In the genomic region with DNA sequence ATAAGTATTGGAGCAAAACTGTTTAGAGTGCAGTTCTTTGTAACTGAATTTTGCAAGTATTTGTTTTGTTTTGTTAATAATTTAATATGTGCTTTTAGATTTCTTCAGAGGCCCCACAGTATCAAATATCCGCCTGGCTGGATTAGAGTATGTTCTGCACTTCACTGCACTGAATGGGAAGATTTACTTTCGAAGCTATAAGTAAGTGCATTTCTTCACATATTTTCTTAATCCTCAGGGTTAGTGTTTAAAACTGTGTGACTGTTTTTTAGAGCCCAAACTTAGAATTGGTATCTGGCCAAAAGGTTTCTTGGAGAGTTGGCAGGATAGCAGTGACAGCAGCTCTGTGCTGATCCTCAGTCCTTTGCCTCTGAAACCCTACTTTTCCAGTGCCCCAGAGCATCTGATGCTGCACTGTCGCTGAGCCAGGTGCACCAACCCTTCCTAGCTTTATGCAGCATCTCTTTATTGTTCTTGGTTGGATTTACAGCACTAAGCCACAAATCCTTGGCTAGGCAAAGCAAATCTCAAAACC, we compare ENCODE assay signal across 17 cellular contexts. TPM values are rescaled to one million over a fixed set of nuclear protein-coding genes. Genes with fewer than 3 reads are reported as not detected.
DNase-seq lines count a peak whose midpoint lies in the region; ATAC-seq, FAIRE-seq and TF ChIP-seq lines count a peak whose summit lies in the region.
"Had no signal": no experiment of that assay in that cellular context is flagged by ENCODE, and none has a peak within 500 bp of the region (broad histone marks: within the 10 kb centered on the region; RNA-seq: fewer than 3 reads in every experiment).

No MANE protein-coding gene starts in this region.

- H3K36me3 Mint-ChIP-seq in brain (peaks cover 80% of the 10 kb centered on the region), nephron (ENCODE audit: low read depth) (peaks cover 62% of the 10 kb centered on the region), CD14-positive monocyte (peaks cover 46 to 70% of the 10 kb centered on the region in 2 donors)

- H3K4me1 ChIP-seq in IMR-90 (ENCODE audit: control insufficient read depth, insufficient read depth, low read length) (no peaks in the 10 kb centered on the region; the same call in 1 of the 2 replicates), hepatocyte (ENCODE audit: insufficient read depth) (no peaks in the 10 kb centered on the region)
- H3K4me1 ChIP-seq: SJSA1 had no signal

- no peak overlapping the region for H2BK5ac ChIP-seq in IMR-90 (ENCODE audit: low read depth, low read length, poor library complexity, severe bottlenecking)

- no peak overlapping the region for H2AFZ ChIP-seq in IMR-90 (replicated peaks; ENCODE audit: low read length, poor library complexity)
- no peak overlapping the region for H2AFZ ChIP-seq in hepatocyte

- H3K4me2 ChIP-seq in IMR-90 (ENCODE audit: low read depth, low read length) (no peak overlapping the region), hepatocyte (no peak overlapping the region)
- H3K4me2 ChIP-seq: KMS-11 had no signal

- H3K79me1 ChIP-seq in IMR-90 (ENCODE audit: low read depth in 1 of 2, low read length in 2 of 2), result peaks cover 6 to 9% of the 10 kb centered on the region in 2 experiments; a peak in 3 of 4 replicates

- H3K9me2 ChIP-seq in hepatocyte (replicated peaks; ENCODE audit: insufficient read depth), result no peaks in the 10 kb centered on the region

- H2BK15ac ChIP-seq in IMR-90 (ENCODE audit: low read depth, low read length), result no peak overlapping the region

- H3K36me3 ChIP-seq in IMR-90 (ENCODE audit: control insufficient read depth, insufficient read depth, low read length), result peaks cover 16% of the 10 kb centered on the region
- H3K36me3 ChIP-seq in hepatocyte (replicated peaks; ENCODE audit: insufficient read depth, low read depth), result no peaks in the 10 kb centered on the region

- H3K23ac ChIP-seq in IMR-90 (ENCODE audit: low read depth, low read length), result no peak overlapping the region

- no peak overlapping the region for H2AK9ac ChIP-seq in IMR-90 (replicated peaks; ENCODE audit: low read depth, low read length, poor library complexity)

- H3K56ac ChIP-seq in IMR-90 (ENCODE audit: extremely low read depth, insufficient read depth, low read length), result no peak overlapping the region

- H3K9me3 ChIP-seq in IMR-90 (ENCODE audit: control insufficient read depth, insufficient read depth, low read length) (no peaks in the 10 kb centered on the region), hepatocyte (ENCODE audit: low read depth) (no peaks in the 10 kb centered on the region)
- H3K9me3 ChIP-seq: SJSA1 had no signal

- H3K9me3 Mint-ChIP-seq in brain (peaks cover 3 to 14% (median 7%) of the 10 kb centered on the region in 5 experiments), nephron (no peaks in the 10 kb centered on the region), CD14-positive monocyte (peaks cover 0 to 7% (median 3%) of the 10 kb centered on the region in 7 donors)

- intact Hi-C loops in IMR-90 (cut with micrococcal nuclease), result no loop called here
- intact Hi-C loops in CD14-positive monocyte (cut with micrococcal nuclease), result no loop called here

- H3K27me3 ChIP-seq in IMR-90 (ENCODE audit: control insufficient read depth, insufficient read depth, low read length) (no peaks in the 10 kb centered on the region), hepatocyte (no peaks in the 10 kb centered on the region)
- H3K27me3 ChIP-seq: SJSA1 had no signal

- no peak overlapping the region for H2AK5ac ChIP-seq in IMR-90 (ENCODE audit: low read depth, low read length)

- in situ Hi-C loops in IMR-90 (cut with MboI; ENCODE audit: low sequenced_read_pairs), result no loop called here

- H3K4me1 Mint-ChIP-seq in brain (peaks cover 37% of the 10 kb centered on the region), nephron (peaks cover 31% of the 10 kb centered on the region), CD14-positive monocyte (peaks cover 3% of the 10 kb centered on the region)

- H3K27me3 Mint-ChIP-seq in brain (no peaks in the 10 kb centered on the region), nephron (ENCODE audit: low read depth) (no peaks in the 10 kb centered on the region), CD14-positive monocyte (ENCODE audit: low read depth in 3 of 3) (no peaks in the 10 kb centered on the region)

- no peak overlapping the region for H3K4me3 ChIP-seq in IMR-90 (ENCODE audit: insufficient read depth, low read depth, low read length)
- H3K4me3 ChIP-seq in hepatocyte, result no peak overlapping the region
- H3K4me3 ChIP-seq: SJSA1 had no signal

- peaks cover 3% of the 10 kb centered on the region for H3K79me2 ChIP-seq in hepatocyte

- H2BK120ac ChIP-seq in IMR-90 (ENCODE audit: low read depth, low read length), result no peak overlapping the region

- H3K18ac ChIP-seq in IMR-90 (ENCODE audit: low read depth, low read length), result no peak overlapping the region

- DNase-seq in IMR-90, result no peak
- DNase-seq in hepatocyte (ENCODE audit: low spot score), result no peak
- no peak for DNase-seq in NOMO-1 (lab: John Stamatoyannopoulos, UW; ENCODE audit: unreplicated experiment in 2 of 2)
- no peak for DNase-seq in AML-193 (lab: John Stamatoyannopoulos, UW)
- DNase-seq in CD14-positive monocyte (ENCODE audit: low spot score), result no peak
- DNase-seq in HTR-8/SVneo (ENCODE audit: insufficient read length, low spot score), result no peak
- DNase-seq: C1 segment of cervical spinal cord, DND-41, MV-4-11, NCI-H1694 treated with DMSO at 0.1 percent for 48 hours, NCI-H226, NCI-H524 had no signal

- dilution Hi-C loops in IMR-90 (cut with HindIII; ENCODE audit: low sequenced_read_pairs, unreplicated experiment), result no loop called here

- CTCF ChIA-PET in IMR-90 (lab: Yijun Ruan, JAX), result no interaction called here

- POLR2A ChIA-PET in IMR-90 (lab: Charles Lee; ENCODE audit: unreplicated experiment), result no interaction called here

- no peak for FAIRE-seq in HTR-8/SVneo (lab: Jason Lieb, UNC)
- FAIRE-seq: H54 had no signal

- WGBS in IMR-90 (ENCODE audit: extremely low coverage in 2 of 2, insufficient read length in 1 of 2), 2 experiments, result 100% methylated on average over 1 of the region's 3 CpGs; no CpG with 5 or more reads in 1 of the 2 experiments
- WGBS in hepatocyte (ENCODE audit: low lambda C conversion rate, missing lambda C conversion rate), result 69% methylated on average over 3 of the region's 3 CpGs

- TF ChIP-seq RAD21 in IMR-90 (IDR thresholded peaks at IDR 0.05; ENCODE audit: low read length), result no peak

- H3K9ac ChIP-seq in IMR-90 (ENCODE audit: low read depth, low read length), result no peak overlapping the region
- H3K9ac ChIP-seq: KMS-11 had no signal

- BruUV-seq in IMR-90 (replicated peaks; lab: Mats Ljungman, UMichigan), result no TSS peak

- TF ChIP-seq CTCF in IMR-90 (conservative IDR thresholded peaks at IDR 0.05; ENCODE audit: low read depth, low read length), result no peak
- TF ChIP-seq CTCF in brain (conservative IDR thresholded peaks at IDR 0.05), result no peak
- no peak for TF ChIP-seq CTCF in hepatocyte (IDR thresholded peaks at IDR 0.05; ENCODE audit: poor library complexity)
- TF ChIP-seq CTCF in nephron (IDR thresholded peaks at IDR 0.05; ENCODE audit: unreplicated experiment in 3 of 3), result no peak
- TF ChIP-seq CTCF in CD14-positive monocyte (IDR thresholded peaks at IDR 0.05), result no peak

- H3K9me1 ChIP-seq in IMR-90 (ENCODE audit: insufficient read depth, low read length), result no peaks in the 10 kb centered on the region; the same call in 1 of the 2 replicates

- no peak overlapping the region for H2BK20ac ChIP-seq in IMR-90 (ENCODE audit: low read depth, low read length)

- no peak overlapping the region for H4K91ac ChIP-seq in IMR-90 (ENCODE audit: insufficient read depth, low read depth, low read length)

- no peak for TF ChIP-seq POLR2A in IMR-90 (IDR thresholded peaks at IDR 0.05; ENCODE audit: low read depth, low read length)

- no peak overlapping the region for H4K8ac ChIP-seq in IMR-90 (ENCODE audit: low read depth in 2 of 2, low read length in 2 of 2)

- H3K4me3 Mint-ChIP-seq in brain, result no peak overlapping the region
- H3K4me3 Mint-ChIP-seq in nephron, result no peak overlapping the region
- no peak overlapping the region for H3K4me3 Mint-ChIP-seq in CD14-positive monocyte

- peak overlapping the region in 4 of 5 experiments; percentile 45 to 69 (median 48) for H3K27ac Mint-ChIP-seq in brain
- peak overlapping the region; percentile 35 to 78 (median 55) for H3K27ac Mint-ChIP-seq in nephron
- no peak overlapping the region for H3K27ac Mint-ChIP-seq in CD14-positive monocyte

- H3K14ac ChIP-seq in IMR-90 (replicated peaks; ENCODE audit: low read depth, low read length), result no peak overlapping the region

- H3K27ac ChIP-seq in IMR-90 (ENCODE audit: insufficient read depth, low read length), result peak overlapping the region; percentile 57; the same call in 1 of the 2 replicates
- peak overlapping the region; percentile 42 for H3K27ac ChIP-seq in hepatocyte
- H3K27ac ChIP-seq: KMS-11, SJSA1 had no signal

- H4K5ac ChIP-seq in IMR-90 (ENCODE audit: low read depth, low read length), result no peak overlapping the region

- no peak overlapping the region for H3K4ac ChIP-seq in IMR-90 (ENCODE audit: low read depth, low read length)

- H4K20me1 ChIP-seq in IMR-90 (ENCODE audit: insufficient read depth, low read length) (no peaks in the 10 kb centered on the region; the same call in 1 of the 2 replicates), hepatocyte (ENCODE audit: insufficient read depth, poor library complexity, severe bottlenecking) (no peaks in the 10 kb centered on the region)

- ATAC-seq in IMR-90 (ENCODE audit: low read depth), result peak; percentile 32; the same call in 1 of the 2 replicates

TF ChIP-seq in IMR-90, 13 proteins besides CTCF, POLR2A, EP300 and RAD21 (continues in another document):
- no peak for TF ChIP-seq BHLHE40 (IDR thresholded peaks at IDR 0.05; ENCODE audit: low read depth, low read length)
- no peak for TF ChIP-seq FOS (IDR thresholded peaks at IDR 0.05; ENCODE audit: low read depth, low read length)
- TF ChIP-seq RFX5 (IDR thresholded peaks at IDR 0.05; ENCODE audit: low read depth, low read length), result no peak
- TF ChIP-seq MAFK (IDR thresholded peaks at IDR 0.05; ENCODE audit: low read depth, low read length), result no peak
- no peak for TF ChIP-seq CHD1 (IDR thresholded peaks at IDR 0.05; ENCODE audit: low read depth, low read length)

RNA-seq across cellular contexts. Expression of gene RPF2, which starts 33.9 kb away (rescaled TPM):
- total RNA-seq in IMR-90 (2012; rRNA removed) (17.7 and 38.3 TPM in 2 replicates), hepatocyte (30.1 and 34.7 TPM in 2 replicates)
- polyA plus RNA-seq in IMR-90 (2012; rRNA removed) (13.6 and 18.9 TPM in 2 replicates), brain (ENCODE audit: insufficient read depth, low read depth, low replicate concordance) (15.4 TPM), hepatocyte (20.3 and 23.7 TPM in 2 replicates), CD14-positive monocyte (10 to 100 TPM; 11.7 to 13.1 TPM)
- 1.9 and 3.7 TPM in 2 replicates for polyA plus RNA-seq in IMR-90 (2012; cell fraction: cytosol; rRNA removed)
- polyA plus RNA-seq in IMR-90 (2012; cell fraction: nucleus; rRNA removed; ENCODE audit: low replicate concordance), result 0.61 and 6.6 TPM in 2 replicates

RNA-seq across cellular contexts. Expression of gene GTF3C6, which starts 57.2 kb away (rescaled TPM):
- 10.4 and 42.5 TPM in 2 replicates for total RNA-seq in IMR-90 (2012; rRNA removed)
- polyA plus RNA-seq in IMR-90 (2012; rRNA removed), result 32.5 and 40.5 TPM in 2 replicates
- polyA plus RNA-seq in IMR-90 (2012; cell fraction: cytosol; rRNA removed), result 4.0 and 10.3 TPM in 2 replicates
- polyA plus RNA-seq in IMR-90 (2012; cell fraction: nucleus; rRNA removed; ENCODE audit: low replicate concordance), result 0.53 and 4.8 TPM in 2 replicates
- 77.7 TPM for polyA plus RNA-seq in brain (ENCODE audit: insufficient read depth, low read depth, low replicate concordance)
- total RNA-seq in hepatocyte, result 63.1 and 70.8 TPM in 2 replicates
- polyA plus RNA-seq in hepatocyte, result 106 and 113 TPM in 2 replicates
- 10 to 100 TPM; 91.1 to 93.9 TPM for polyA plus RNA-seq in CD14-positive monocyte

Comparison
In these comparisons a context has a peak if more than half of its experiments do, and no peak if none do; other contexts are left out.
1. H3K27ac Mint-ChIP-seq: peak in brain (4 of 5) and nephron (3 of 3); none in CD14-positive monocyte (0 of 7).